ENCODE assay signal across 17 cellular contexts in genomic region chr10:131676448-131676847, GRCh38.
DNase-seq lines count a peak whose midpoint lies in the region; ATAC-seq and TF ChIP-seq lines count a peak whose summit lies in the region.
"Had no signal": no experiment of that assay in that cellular context is flagged by ENCODE, and none has a peak within 500 bp of the region (broad histone marks: within the 10 kb centered on the region; RNA-seq: fewer than 3 reads in every experiment).

No MANE protein-coding gene starts in this region.

- H4K5ac ChIP-seq in H9 (ENCODE audit: insufficient read length, low read depth, low read length) (no peak overlapping the region), mesendoderm (ENCODE audit: low read length) (no peak overlapping the region)

- ATAC-seq in WTC11, result no peak
- ATAC-seq: CD8-positive, alpha-beta T cell; K562 had no signal

- no peak overlapping the region for H2AK5ac ChIP-seq in H9 (ENCODE audit: insufficient read length, low read length)
- peak overlapping the region; percentile 43 for H2AK5ac ChIP-seq in mesendoderm (ENCODE audit: low read length)

- no peak overlapping the region for H2BK120ac ChIP-seq in H9 (ENCODE audit: low read depth, low read length, poor library complexity, severe bottlenecking)
- H2BK120ac ChIP-seq in mesendoderm (ENCODE audit: low read depth, low read length), result no peak overlapping the region

- WGBS in H9 (ENCODE audit: extremely low coverage, insufficient read length, low lambda C conversion rate), result no CpG with 5 or more reads among the region's 8 CpGs
- WGBS in mesendoderm (ENCODE audit: extremely low coverage, insufficient coverage, low lambda C conversion rate), result no CpG with 5 or more reads among the region's 8 CpGs
- 68 to 70% (median 69%) methylated on average over 8 of the region's 8 CpGs for WGBS in ovary, 3 donors

- H3K27me3 Mint-ChIP-seq in H9 (ENCODE audit: low read depth), result peaks cover 31% of the 10 kb centered on the region
- peaks cover 26% of the 10 kb centered on the region for H3K27me3 Mint-ChIP-seq in WTC11 (ENCODE audit: low read depth)
- H3K27me3 Mint-ChIP-seq in CD8-positive, alpha-beta memory T cell, result peaks cover 0 to 2% of the 10 kb centered on the region in 2 donors

- H2BK15ac ChIP-seq in H9 (ENCODE audit: low read depth, low read length) (no peak overlapping the region), mesendoderm (replicated peaks; ENCODE audit: low read depth) (no peak overlapping the region)

- H3K18ac ChIP-seq in H9 (ENCODE audit: insufficient read length, low read depth, low read length) (no peak overlapping the region), mesendoderm (ENCODE audit: low read length) (no peak overlapping the region)

- H4K91ac ChIP-seq in H9 (ENCODE audit: insufficient read length, low read depth, low read length), result no peak overlapping the region

- TF ChIP-seq CTCF in H9 (conservative IDR thresholded peaks at IDR 0.05) (no peak), WTC11 (IDR thresholded peaks at IDR 0.05) (no peak), ovary (IDR thresholded peaks at IDR 0.05) (no peak)

- H3K23ac ChIP-seq in H9 (ENCODE audit: insufficient read length, low read depth, low read length) (no peak overlapping the region), mesendoderm (ENCODE audit: low read length) (no peak overlapping the region)

- H3K79me2 ChIP-seq in H9 (ENCODE audit: insufficient read depth, low read length) (no peaks in the 10 kb centered on the region), mesendoderm (ENCODE audit: control insufficient read depth, insufficient read depth, low read length) (no peaks in the 10 kb centered on the region)

- H3K4me3 Mint-ChIP-seq in H9 (peak overlapping the region; percentile 40 to 61; a peak in 3 of 5 replicates), WTC11 (peak overlapping the region; percentile 45; the same call in 1 of the 2 replicates)
- no peak overlapping the region for H3K4me3 Mint-ChIP-seq in CD8-positive, alpha-beta memory T cell
- H3K4me3 Mint-ChIP-seq: CD8-positive, alpha-beta T cell; T-helper 1 cell treated with Interleukin-12 subunit alpha and Interleukin-12 subunit beta and Interleukin-4 antibody, amounts not matched to agents 30 μg/mL and 1 μg/mL, for 36 hours had no signal

- H3K9ac ChIP-seq in H9 (ENCODE audit: extremely low read depth, insufficient read length, low read length) (no peak overlapping the region), mesendoderm (ENCODE audit: low read length) (no peak overlapping the region)
- H3K9ac ChIP-seq: BLaER1 treated with 17β-estradiol and CSF1 and Interleukin-3, amounts not matched to agents 10 nM and 100 nM had no signal

- H3K9me3 Mint-ChIP-seq in H9, result peaks cover 17 to 18% of the 10 kb centered on the region in 2 experiments
- peaks cover 24% of the 10 kb centered on the region for H3K9me3 Mint-ChIP-seq in WTC11
- H3K9me3 Mint-ChIP-seq in CD8-positive, alpha-beta memory T cell, result peaks cover 0 to 5% (median 3%) of the 10 kb centered on the region in 5 donors
- H3K9me3 Mint-ChIP-seq: T-helper 1 cell treated with Interleukin-12 subunit alpha and Interleukin-12 subunit beta and Interleukin-4 antibody, amounts not matched to agents 30 μg/mL and 1 μg/mL, for 36 hours had no signal

- intact Hi-C loops in ovary (cut with DNase I), result no loop called here

- H3K23me2 ChIP-seq in H9 (ENCODE audit: insufficient read length, low read depth, low read length, poor library complexity, severe bottlenecking), result peaks cover 2% of the 10 kb centered on the region

- no peak overlapping the region for H3K56ac ChIP-seq in H9 (ENCODE audit: insufficient read length, low read depth, low read length)
- H3K56ac ChIP-seq in mesendoderm (ENCODE audit: low read length), result peak overlapping the region; percentile 63

- peak; percentile 37 for DNase-seq in DMS79 treated with DMSO at 0.1 percent for 48 hours (lab: John Stamatoyannopoulos, UW)
- no peak for DNase-seq in H9
- peak; percentile 10 for DNase-seq in WTC11 (ENCODE audit: low spot score)
- DNase-seq in mesendoderm, result no peak
- no peak for DNase-seq in ovary
- no peak for DNase-seq in NCI-H2171 treated with DMSO at 0.1 percent for 48 hours (lab: John Stamatoyannopoulos, UW)
- DNase-seq in CD8-positive, alpha-beta memory T cell, result no peak
- DNase-seq: CD8-positive, alpha-beta T cell; DMS53; NCI-H187 treated with DMSO at 0.1 percent for 48 hours; NCI-H510A; PC-9; SJCRH30 had no signal

- H3K14ac ChIP-seq in H9 (ENCODE audit: insufficient read depth, low read length), result no peak overlapping the region

- no peaks in the 10 kb centered on the region for H4K20me1 ChIP-seq in H9 (ENCODE audit: control insufficient read depth, insufficient read depth, insufficient read length)
- H4K20me1 ChIP-seq: BLaER1 treated with 17β-estradiol and CSF1 and Interleukin-3, amounts not matched to agents 10 nM and 100 nM had no signal

- no peak for TF ChIP-seq EP300 in ovary (IDR thresholded peaks at IDR 0.05)

- no peaks in the 10 kb centered on the region for H3K36me3 ChIP-seq in mesendoderm (ENCODE audit: control insufficient read depth, insufficient read depth, low read length)
- H3K36me3 ChIP-seq in ovary, result no peaks in the 10 kb centered on the region
- no peaks in the 10 kb centered on the region for H3K36me3 ChIP-seq in CD8-positive, alpha-beta memory T cell (ENCODE audit: insufficient read depth, low read length)
- H3K36me3 ChIP-seq: SJCRH30 had no signal

- H3K4ac ChIP-seq in H9 (ENCODE audit: low read depth, low read length) (no peak overlapping the region), mesendoderm (ENCODE audit: low read depth, low read length) (peak overlapping the region; percentile 22)

- no peak overlapping the region for H2AFZ ChIP-seq in H9 (ENCODE audit: low read length)
- H2AFZ ChIP-seq: PC-9 had no signal

- H3K36me3 Mint-ChIP-seq in H9 (ENCODE audit: insufficient read depth in 1 of 3, low read depth in 3 of 3) (peaks cover 2 to 18% (median 9%) of the 10 kb centered on the region in 3 experiments; a peak in 5 of 7 replicates), WTC11 (peaks cover 15% of the 10 kb centered on the region)
- H3K36me3 Mint-ChIP-seq in CD8-positive, alpha-beta memory T cell, result no peaks in the 10 kb centered on the region
- H3K36me3 Mint-ChIP-seq: CD8-positive, alpha-beta T cell had no signal

- peaks cover 5% of the 10 kb centered on the region; the same call in 1 of the 2 replicates for H3K4me1 ChIP-seq in H9 (ENCODE audit: insufficient read depth, low read length)
- H3K4me1 ChIP-seq in mesendoderm (ENCODE audit: control insufficient read depth, low read depth, low read length), result peaks cover 7% of the 10 kb centered on the region
- H3K4me1 ChIP-seq in ovary (ENCODE audit: insufficient read depth), result no peaks in the 10 kb centered on the region
- no peaks in the 10 kb centered on the region for H3K4me1 ChIP-seq in CD8-positive, alpha-beta memory T cell (ENCODE audit: insufficient read depth, low read length)
- H3K4me1 ChIP-seq: SJCRH30 had no signal

- H3K27me3 ChIP-seq in H9 (ENCODE audit: insufficient read depth, low read length), result no peaks in the 10 kb centered on the region
- no peaks in the 10 kb centered on the region for H3K27me3 ChIP-seq in mesendoderm (ENCODE audit: insufficient read depth, low read length, poor library complexity)
- no peaks in the 10 kb centered on the region for H3K27me3 ChIP-seq in ovary
- H3K27me3 ChIP-seq in CD8-positive, alpha-beta memory T cell (ENCODE audit: insufficient read depth, low read length, poor library complexity, severe bottlenecking), result no peaks in the 10 kb centered on the region
- H3K27me3 ChIP-seq: SJCRH30 had no signal

- no peak overlapping the region for H2BK20ac ChIP-seq in H9 (ENCODE audit: low read depth, low read length, poor library complexity, severe bottlenecking)

- H4K8ac ChIP-seq in H9 (replicated peaks; ENCODE audit: insufficient read length, low read depth, low read length) (no peak overlapping the region), mesendoderm (ENCODE audit: low read depth, low read length) (no peak overlapping the region)

- peaks cover 39 to 42% of the 10 kb centered on the region in 2 experiments for H3K4me1 Mint-ChIP-seq in H9
- peaks cover 44% of the 10 kb centered on the region for H3K4me1 Mint-ChIP-seq in WTC11
- H3K4me1 Mint-ChIP-seq in CD8-positive, alpha-beta memory T cell, result no peaks in the 10 kb centered on the region

- POLR2A ChIA-PET in WTC11 (lab: Charles Lee), result no interaction called here
- POLR2A ChIA-PET in CD8-positive, alpha-beta memory T cell (lab: Charles Lee), result no interaction called here

- H3K79me1 ChIP-seq in H9 (ENCODE audit: insufficient read depth, low read depth, low read length, poor library complexity, severe bottlenecking) (no peaks in the 10 kb centered on the region), mesendoderm (ENCODE audit: low read length) (no peaks in the 10 kb centered on the region)

- CTCF ChIA-PET in WTC11 (lab: Charles Lee), result interaction anchor here (0.9 to 1.2 kb wide), 6 partner anchors 12 to 223 kb away, joined by 3 to 8 read pairs (median 4); no protein-coding TSS in a partner anchor
- CTCF ChIA-PET in CD8-positive, alpha-beta memory T cell (lab: Charles Lee), result no interaction called here

- H2BK5ac ChIP-seq in H9 (ENCODE audit: insufficient read length, low read length) (no peak overlapping the region), mesendoderm (ENCODE audit: low read length) (peak overlapping the region; percentile 41)

- H3K27ac Mint-ChIP-seq in H9, result no peak overlapping the region; a peak in 2 of 7 replicates
- H3K27ac Mint-ChIP-seq in WTC11, result peak overlapping the region; percentile 85; the same call in 1 of the 2 replicates
- no peak overlapping the region for H3K27ac Mint-ChIP-seq in CD8-positive, alpha-beta memory T cell
- H3K27ac Mint-ChIP-seq: CD8-positive, alpha-beta T cell; T-helper 1 cell treated with Interleukin-12 subunit alpha and Interleukin-12 subunit beta and Interleukin-4 antibody, amounts not matched to agents 30 μg/mL and 1 μg/mL, for 36 hours had no signal

- H2BK12ac ChIP-seq in H9 (ENCODE audit: insufficient read length, low read depth, low read length), result no peak overlapping the region

- H3K4me2 ChIP-seq in H9 (ENCODE audit: insufficient read depth, insufficient read length, low read length) (peak overlapping the region; percentile 36), mesendoderm (ENCODE audit: low read length) (peak overlapping the region; percentile 41)
- H3K4me2 ChIP-seq: PC-9 had no signal

- H3K9me3 ChIP-seq in H9 (ENCODE audit: control insufficient read depth, low read depth, low read length) (no peaks in the 10 kb centered on the region), ovary (no peaks in the 10 kb centered on the region)
- no peaks in the 10 kb centered on the region for H3K9me3 ChIP-seq in CD8-positive, alpha-beta memory T cell (ENCODE audit: low read length)
- H3K9me3 ChIP-seq: SJCRH30 had no signal

- no peak overlapping the region for H3T11ph ChIP-seq in H9 (ENCODE audit: low read length)

- H3K27ac ChIP-seq in H9 (ENCODE audit: insufficient read length, low read depth, low read length) (no peak overlapping the region), mesendoderm (ENCODE audit: low read depth, low read length) (no peak overlapping the region), ovary (no peak overlapping the region)
- H3K27ac ChIP-seq in CD8-positive, alpha-beta memory T cell (ENCODE audit: low read depth, low read length), result no peak overlapping the region
- H3K27ac ChIP-seq: BLaER1 treated with 17β-estradiol and CSF1 and Interleukin-3, amounts not matched to agents 10 nM and 100 nM; HL-60; PC-9; SJCRH30 had no signal

- TF ChIP-seq POLR2A in ovary (IDR thresholded peaks at IDR 0.05), result no peak

- H3K4me3 ChIP-seq in mesendoderm (ENCODE audit: low read length), result no peak overlapping the region
- H3K4me3 ChIP-seq in ovary, result no peak overlapping the region
- H3K4me3 ChIP-seq in CD8-positive, alpha-beta memory T cell (ENCODE audit: low read length), result no peak overlapping the region
- H3K4me3 ChIP-seq: BLaER1 treated with 17β-estradiol and CSF1 and Interleukin-3, amounts not matched to agents 10 nM and 100 nM; K562; PC-9; SJCRH30 had no signal

Comparison
In these comparisons a context has a peak if more than half of its experiments do, and no peak if none do; other contexts are left out.
1. DNase-seq: peak in DMS79 treated with DMSO at 0.1 percent for 48 hours (single experiment) and WTC11 (single experiment); none in H9 (single experiment), mesendoderm (single experiment), ovary (0 of 5), NCI-H2171 treated with DMSO at 0.1 percent for 48 hours (single experiment) and CD8-positive, alpha-beta memory T cell (0 of 5).
2. H3K4me3 Mint-ChIP-seq: peak in H9 (2 of 2) and WTC11 (single experiment); none in CD8-positive, alpha-beta memory T cell (0 of 7).